18 cellular contexts compared by ENCODE assay signal in the genomic region with DNA sequence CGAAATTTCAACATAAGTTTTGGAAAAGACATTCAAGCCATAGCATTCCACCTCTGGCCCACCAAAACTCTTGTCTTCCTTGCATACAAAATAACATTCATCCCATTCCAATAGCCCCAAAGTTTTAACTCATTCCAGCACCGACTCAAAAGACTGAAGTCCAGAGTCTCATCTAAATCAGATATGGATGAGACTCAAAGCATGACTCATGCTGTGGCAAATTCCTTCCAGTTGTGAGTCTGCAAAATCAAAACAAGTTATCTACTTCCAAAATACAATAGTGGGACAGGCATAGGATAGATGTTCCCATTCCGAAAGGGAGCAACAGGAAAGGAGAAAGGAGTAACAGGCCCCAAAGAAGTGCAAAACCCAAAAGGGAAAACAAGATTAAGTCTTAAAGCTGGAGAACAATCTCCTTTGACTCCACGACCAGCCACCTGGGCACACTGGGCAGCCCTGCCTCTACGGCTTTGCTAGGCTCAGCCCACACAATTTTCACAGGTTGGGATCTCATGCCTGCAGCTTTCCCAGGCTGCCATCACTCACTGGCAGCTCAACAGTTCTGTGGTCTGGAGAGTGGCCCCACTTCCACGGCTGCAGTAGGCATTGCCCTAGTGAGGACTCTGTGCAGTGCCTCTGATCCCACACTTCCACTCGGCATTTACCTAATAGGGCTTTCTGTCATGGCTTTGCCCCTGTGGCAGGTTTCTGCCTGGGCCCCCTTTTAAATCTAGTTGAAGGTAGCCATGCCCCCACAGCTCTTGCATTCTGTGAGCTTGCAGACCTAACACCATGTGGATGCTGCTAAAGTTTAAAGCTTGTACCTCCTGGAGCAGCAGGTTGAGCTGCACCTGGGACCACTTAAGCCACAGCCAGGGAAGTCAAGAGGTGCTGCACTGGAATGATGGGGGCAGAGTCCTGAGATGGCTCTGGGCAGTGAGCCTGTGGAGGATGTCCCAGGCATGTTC. TPM values are rescaled to one million over a fixed set of nuclear protein-coding genes. Genes with fewer than 3 reads are reported as not detected.
DNase-seq lines count a peak whose midpoint lies in the region; FAIRE-seq and TF ChIP-seq lines count a peak whose summit lies in the region.
"Had no signal": no experiment of that assay in that cellular context is flagged by ENCODE, and none has a peak within 500 bp of the region (broad histone marks: within the 10 kb centered on the region; RNA-seq: fewer than 3 reads in every experiment).

No MANE protein-coding gene starts in this region.

- no peak for FAIRE-seq in GM12891 (lab: Jason Lieb, UNC)
- FAIRE-seq: G401.6 had no signal

- H3K27me3 ChIP-seq in colonic mucosa, result no peaks in the 10 kb centered on the region
- H3K27me3 ChIP-seq in osteoblast (ENCODE audit: insufficient read depth, low read length), result peaks cover 16% of the 10 kb centered on the region
- H3K27me3 ChIP-seq: uterus had no signal

- H3K9ac ChIP-seq in colonic mucosa (ENCODE audit: low read depth in 2 of 2, low read length in 2 of 2), result no peak overlapping the region

- H3K4me2 ChIP-seq in osteoblast (ENCODE audit: insufficient read depth, low read length), result peak overlapping the region; percentile 14

- no peak for TF ChIP-seq POLR2A in GM12891 (IDR thresholded peaks at IDR 0.05; ENCODE audit: low read depth, low read length)

- H3K36me3 ChIP-seq in colonic mucosa (no peaks in the 10 kb centered on the region), osteoblast (ENCODE audit: insufficient read depth, low read length) (no peaks in the 10 kb centered on the region)
- H3K36me3 ChIP-seq: left ventricle myocardium inferior, uterus had no signal

- H4K20me1 ChIP-seq in osteoblast (ENCODE audit: insufficient read depth, low read length), result no peaks in the 10 kb centered on the region

- in situ Hi-C loops in GM13977 (cut with MboI; ENCODE audit: low pct_unique_long_range_greater_than_20kb, low sequenced_read_pairs, unreplicated experiment), result no loop called here

- no peak overlapping the region for H2AFZ ChIP-seq in osteoblast (ENCODE audit: low read length)

- H3K4me1 ChIP-seq in colonic mucosa (no peaks in the 10 kb centered on the region), osteoblast (ENCODE audit: insufficient read depth, low read length) (peaks cover 9% of the 10 kb centered on the region)
- H3K4me1 ChIP-seq: left ventricle myocardium inferior, uterus had no signal

- DNase-seq in Daoy (ENCODE audit: low read depth) (peak; percentile 47), M059J (ENCODE audit: low read depth) (peak; percentile 65), colonic mucosa (peak; percentile 11), osteoblast (ENCODE audit: insufficient read length, low spot score, missing footprints) (no peak), GM12891 (ENCODE audit: insufficient read length, low spot score) (no peak), NCI-H128 (lab: John Stamatoyannopoulos, UW; ENCODE audit: unreplicated experiment) (no peak), GM13977 (ENCODE audit: low spot score) (no peak), amygdala (lab: John Stamatoyannopoulos, UW) (no peak)
- DNase-seq: activated CD4-positive, alpha-beta T cell treated with anti-CD3 and anti-CD28 coated beads, Interleukin-2, amount 50 U/mL, for 1 hour; caudate nucleus; CD8-positive, alpha-beta T cell; left ventricle myocardium inferior; naive thymus-derived CD4-positive, alpha-beta T cell; NCI-H2029 treated with DMSO at 0.1 percent for 48 hours; stimulated activated CD4-positive, alpha-beta T cell treated with anti-CD3 and anti-CD28 coated beads, Interleukin-4, amount 100 ng/mL, for 1 hour; uterus had no signal

- H3K9me3 ChIP-seq in colonic mucosa (no peaks in the 10 kb centered on the region), osteoblast (ENCODE audit: low read depth, low read length) (peaks cover 2% of the 10 kb centered on the region)

- no peak overlapping the region for H3K4me3 ChIP-seq in colonic mucosa
- no peak overlapping the region for H3K4me3 ChIP-seq in osteoblast (ENCODE audit: insufficient read depth, low read length)
- H3K4me3 ChIP-seq: left ventricle myocardium inferior, uterus had no signal

- H3K79me2 ChIP-seq in osteoblast (ENCODE audit: insufficient read depth, low read length), result no peaks in the 10 kb centered on the region

- TF ChIP-seq CTCF in colonic mucosa (IDR thresholded peaks at IDR 0.05) (no peak), osteoblast (IDR thresholded peaks at IDR 0.05; ENCODE audit: extremely low read depth, low read depth, low read length) (no peak), GM13977 (IDR thresholded peaks at IDR 0.05; ENCODE audit: extremely low read depth, insufficient read depth, missing control alignments) (no peak)

- H3K27ac ChIP-seq in colonic mucosa (no peak overlapping the region), osteoblast (ENCODE audit: low read depth, low read length) (no peak overlapping the region)
- H3K27ac ChIP-seq: epithelial cell of prostate, left ventricle myocardium inferior, uterus had no signal

- intact Hi-C loops in colonic mucosa (cut with DNase I), result no loop called here

TF ChIP-seq in GM12891, 5 proteins besides CTCF, POLR2A, EP300 and RAD21:
- TF ChIP-seq TAF1 (IDR thresholded peaks at IDR 0.05; ENCODE audit: low read depth, low read length), result no peak
- TF ChIP-seq POLR2AphosphoS5 (IDR thresholded peaks at IDR 0.05; ENCODE audit: low read depth, low read length), result no peak
- TF ChIP-seq POU2F2 (IDR thresholded peaks at IDR 0.05; ENCODE audit: low read depth, low read length), result no peak
- TF ChIP-seq SPI1 (IDR thresholded peaks at IDR 0.05; ENCODE audit: low read depth, low read length), result no peak
- TF ChIP-seq PAX5 (IDR thresholded peaks at IDR 0.05; ENCODE audit: insufficient read depth, low read length, severe bottlenecking), result no peak

RNA-seq across cellular contexts. Expression of a gene that starts 51.0 kb away (rescaled TPM):
- total RNA-seq in Daoy (2014; rRNA removed; shearing (Covaris generic)), result 5.5 and 5.6 TPM in 2 replicates
- total RNA-seq in M059J (2014; rRNA removed; shearing (Covaris generic)), result 0.17 and 0.37 TPM in 2 replicates
- 1 to 10 TPM; 1.6 to 3.2 TPM for total RNA-seq in colonic mucosa
- 1.8 and 3.6 TPM in 2 replicates for total RNA-seq in osteoblast
- 82.2 TPM for polyA plus RNA-seq in GM12891 (2012; ENCODE audit: low read depth, missing spikeins)

Comparison
In these comparisons a context has a peak if more than half of its experiments do, and no peak if none do; other contexts are left out.
1. DNase-seq: peak in Daoy (single experiment), M059J (single experiment) and colonic mucosa (single experiment); none in osteoblast (single experiment), GM12891 (single experiment), NCI-H128 (single experiment), GM13977 (single experiment) and amygdala (0 of 56).